ENCODE assay signal across 12 cellular contexts in the genomic region with DNA sequence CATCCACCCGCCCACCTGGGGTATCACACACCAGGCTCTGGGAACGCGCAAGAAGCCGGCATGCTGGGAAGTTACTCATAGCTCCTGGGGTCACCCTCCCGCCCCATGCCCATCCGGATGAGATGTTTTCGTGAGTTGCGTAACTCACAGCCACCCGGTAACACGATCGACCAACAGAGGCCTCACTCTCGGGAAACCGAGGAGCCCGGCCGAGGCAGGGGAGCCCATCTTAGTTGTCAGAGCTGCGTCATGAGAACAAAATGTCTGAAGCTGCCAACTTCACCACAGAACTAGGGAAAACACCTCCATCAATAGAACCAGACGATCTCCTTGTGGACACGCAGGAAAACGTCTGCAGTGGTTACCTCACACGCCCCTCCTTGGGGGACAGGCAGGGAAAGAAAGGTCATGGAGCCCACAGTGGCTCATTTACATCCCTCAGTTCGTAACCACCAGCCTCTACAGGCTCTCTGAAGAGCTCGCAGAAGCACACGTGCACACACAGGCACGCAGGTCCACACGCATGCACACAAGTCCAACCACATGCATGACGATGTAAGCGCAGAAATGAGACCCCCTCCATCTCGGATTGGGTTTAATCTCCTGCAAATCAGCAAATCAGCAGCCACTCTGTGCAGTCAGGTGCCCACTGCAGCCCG. TPM values are rescaled to one million over a fixed set of nuclear protein-coding genes. Genes with fewer than 3 reads are reported as not detected.
DNase-seq lines count a peak whose midpoint lies in the region; ATAC-seq and TF ChIP-seq lines count a peak whose summit lies in the region.
"Had no signal": no experiment of that assay in that cellular context is flagged by ENCODE, and none has a peak within 500 bp of the region (broad histone marks: within the 10 kb centered on the region; RNA-seq: fewer than 3 reads in every experiment).

No MANE protein-coding gene starts in this region.

- H3K27me3 Mint-ChIP-seq in glutamatergic neuron (ENCODE audit: unreplicated experiment): peaks cover 2% of the 10 kb centered on the region
- H3K27me3 Mint-ChIP-seq: activated CD4-positive, alpha-beta T cell treated with anti-CD3 and anti-CD28 coated beads, Interleukin-2, amount 10 ng/mL, durations not matched to agents 7 days and 5 days; naive B cell had no signal

- intact Hi-C loops in posterior vena cava (cut with DNase I): no loop called here

- H3K9me3 Mint-ChIP-seq in glutamatergic neuron (ENCODE audit: unreplicated experiment): peaks cover 9% of the 10 kb centered on the region
- H3K9me3 Mint-ChIP-seq: activated CD4-positive, alpha-beta T cell treated with anti-CD3 and anti-CD28 coated beads, Interleukin-2, amount 10 ng/mL, durations not matched to agents 7 days and 5 days; naive B cell had no signal

- ATAC-seq in GM18909 (IDR thresholded peaks at IDR 0.05; ENCODE audit: poor library complexity, unreplicated experiment) (no peak), HG03108 (IDR thresholded peaks at IDR 0.05; ENCODE audit: unreplicated experiment) (no peak), GM21390 (IDR thresholded peaks at IDR 0.05; ENCODE audit: unreplicated experiment) (no peak)

- H3K4me1 Mint-ChIP-seq in glutamatergic neuron (ENCODE audit: low read depth, unreplicated experiment): peaks cover 15% of the 10 kb centered on the region

- DNase-seq in AG09309 (ENCODE audit: low read depth) (peak; percentile 62), T1000 (lab: John Stamatoyannopoulos, UW) (peak; percentile 74), fibroblast of the aortic adventitia (ENCODE audit: low read depth) (peak; percentile 95), posterior vena cava (ENCODE audit: low spot score) (peak; percentile 92), glutamatergic neuron (no peak)
- DNase-seq: activated CD4-positive, alpha-beta T cell treated with anti-CD3 and anti-CD28 coated beads, Interleukin-2, amount 10 ng/mL, durations not matched to agents 7 days and 5 days; naive B cell; NCI-H1092 treated with DMSO at 0.1 percent for 48 hours had no signal

- H3K36me3 Mint-ChIP-seq in glutamatergic neuron (ENCODE audit: unreplicated experiment): no peaks in the 10 kb centered on the region

- H3K4me3 ChIP-seq in AG09309 (ENCODE audit: control insufficient read depth, low read depth, low read length) (peak overlapping the region; percentile 22), fibroblast of the aortic adventitia (ENCODE audit: low read depth, low read length) (peak overlapping the region; percentile 53)
- H3K4me3 ChIP-seq: BLaER1 treated with 17β-estradiol and CSF1 and Interleukin-3, amounts not matched to agents 10 nM and 100 nM had no signal

- H3K4me3 Mint-ChIP-seq in glutamatergic neuron (ENCODE audit: unreplicated experiment): no peak overlapping the region
- H3K4me3 Mint-ChIP-seq: activated CD4-positive, alpha-beta T cell treated with anti-CD3 and anti-CD28 coated beads, Interleukin-2, amount 10 ng/mL, durations not matched to agents 7 days and 5 days; naive B cell had no signal

- H3K27ac Mint-ChIP-seq in glutamatergic neuron (ENCODE audit: unreplicated experiment): no peak overlapping the region
- H3K27ac Mint-ChIP-seq: activated CD4-positive, alpha-beta T cell treated with anti-CD3 and anti-CD28 coated beads, Interleukin-2, amount 10 ng/mL, durations not matched to agents 7 days and 5 days had no signal

- TF ChIP-seq CTCF in AG09309 (IDR thresholded peaks at IDR 0.05; ENCODE audit: control insufficient read depth, insufficient read depth, low read depth, low read length, missing control alignments): no peak
- no peak for TF ChIP-seq CTCF in fibroblast of the aortic adventitia (IDR thresholded peaks at IDR 0.05; ENCODE audit: insufficient read depth, low read length)
- no peak for TF ChIP-seq CTCF in glutamatergic neuron (IDR thresholded peaks at IDR 0.05; ENCODE audit: partially characterized antibody, unreplicated experiment)

RNA-seq across cellular contexts. Expression of a gene that starts 26.3 kb away (rescaled TPM):
- total RNA-seq in fibroblast of the aortic adventitia (ENCODE audit: low replicate concordance) (41.6 and 44.7 TPM in 2 replicates), posterior vena cava (10 to 100 TPM; 29.5 to 43.2 TPM), glutamatergic neuron (ENCODE audit: unreplicated experiment) (16.0 TPM)
